8 cellular contexts compared by ENCODE assay signal in genomic region chr2:96260404-96261260, GRCh38. TPM values are rescaled to one million over a fixed set of nuclear protein-coding genes. Genes with fewer than 3 reads are reported as not detected.
DNase-seq lines count a peak whose midpoint lies in the region; ATAC-seq and TF ChIP-seq lines count a peak whose summit lies in the region.

No MANE protein-coding gene starts in this region.

- H3K36me3 Mint-ChIP-seq in activated CD8-positive, alpha-beta T cell treated with anti-CD3 and anti-CD28 coated beads for 36 hours (ENCODE audit: low read depth) = peaks cover 23% of the 10 kb centered on the region
- H3K36me3 Mint-ChIP-seq in neural crest cell (ENCODE audit: low read depth) = no peaks in the 10 kb centered on the region

- no peaks in the 10 kb centered on the region for H3K9me3 Mint-ChIP-seq in activated CD8-positive, alpha-beta T cell treated with anti-CD3 and anti-CD28 coated beads for 36 hours
- H3K9me3 Mint-ChIP-seq in neural crest cell = no peaks in the 10 kb centered on the region

- POLR2A ChIA-PET in activated CD8-positive, alpha-beta T cell treated with anti-CD3 and anti-CD28 coated beads for 36 hours (lab: Charles Lee) = interaction anchor here (0.8 to 1.5 kb wide), 6 partner anchors 8 to 117 kb away, joined by 3 to 6 read pairs (median 4); partner anchors contain the start of genes SNRNP200 and STARD7

- DNase-seq in CD1c-positive myeloid dendritic cell (ENCODE audit: extremely low spot score) (peak; percentile 89), NCI-H226 (peak; percentile 63), fibroblast of peridontal ligament (ENCODE audit: extremely low read depth) (peak; percentile 90), neural crest cell (ENCODE audit: low read depth, low spot score) (no peak)
- peak; percentile 61 for DNase-seq in activated CD8-positive, alpha-beta T cell treated with anti-CD3 and anti-CD28 coated beads for 36 hours
- no peak for DNase-seq in effector CD4-positive, alpha-beta T cell

- peak; percentile 40 for ATAC-seq in GM21576 (IDR thresholded peaks at IDR 0.05; ENCODE audit: unreplicated experiment)
- peak; percentile 66 for ATAC-seq in activated CD8-positive, alpha-beta T cell treated with anti-CD3 and anti-CD28 coated beads for 36 hours
- ATAC-seq in GM21381 (IDR thresholded peaks at IDR 0.05; ENCODE audit: unreplicated experiment) = no peak

- H3K4me3 Mint-ChIP-seq in activated CD8-positive, alpha-beta T cell treated with anti-CD3 and anti-CD28 coated beads for 36 hours = no peak overlapping the region
- peak overlapping the region; percentile 28 for H3K4me3 Mint-ChIP-seq in neural crest cell

- H3K27me3 Mint-ChIP-seq in activated CD8-positive, alpha-beta T cell treated with anti-CD3 and anti-CD28 coated beads for 36 hours = no peaks in the 10 kb centered on the region
- H3K27me3 Mint-ChIP-seq in neural crest cell (ENCODE audit: low read depth) = no peaks in the 10 kb centered on the region

- peaks cover 69% of the 10 kb centered on the region for H3K4me1 Mint-ChIP-seq in activated CD8-positive, alpha-beta T cell treated with anti-CD3 and anti-CD28 coated beads for 36 hours (ENCODE audit: low read depth)
- peaks cover 24% of the 10 kb centered on the region for H3K4me1 Mint-ChIP-seq in neural crest cell

- TF ChIP-seq CTCF in activated CD8-positive, alpha-beta T cell treated with anti-CD3 and anti-CD28 coated beads for 36 hours (IDR thresholded peaks at IDR 0.05) = no peak
- peak; percentile 51 for TF ChIP-seq CTCF in neural crest cell (conservative IDR thresholded peaks at IDR 0.05)

- peak overlapping the region; percentile 81 for H3K27ac Mint-ChIP-seq in activated CD8-positive, alpha-beta T cell treated with anti-CD3 and anti-CD28 coated beads for 36 hours
- H3K27ac Mint-ChIP-seq in neural crest cell (ENCODE audit: unreplicated experiment) = no peak overlapping the region

- intact Hi-C loops in activated CD8-positive, alpha-beta T cell treated with anti-CD3 and anti-CD28 coated beads for 36 hours (cut with micrococcal nuclease) = loop anchor here (5.0 kb wide), 1 partner anchor 123 kb away; the partner anchor contains the start of gene ASTL

- CTCF ChIA-PET in activated CD8-positive, alpha-beta T cell treated with anti-CD3 and anti-CD28 coated beads for 36 hours (lab: Charles Lee) = interaction anchor here (0.6 to 3.0 kb wide), 10 partner anchors 9 to 268 kb away, joined by 3 to 15 read pairs (median 4); partner anchors contain the start of gene ADRA2B

RNA-seq across cellular contexts. Expression of gene TMEM127, which starts 5.2 kb away (rescaled TPM):
- 10 to 100 TPM; 13.1 to 15.0 TPM for total RNA-seq in activated CD8-positive, alpha-beta T cell treated with anti-CD3 and anti-CD28 coated beads for 36 hours
- total RNA-seq in neural crest cell = 28.8 and 30.6 TPM in 2 replicates

RNA-seq across cellular contexts. Expression of gene CIAO1, which starts 5.4 kb away (rescaled TPM):
- 10 to 100 TPM; 72.1 to 72.3 TPM for total RNA-seq in activated CD8-positive, alpha-beta T cell treated with anti-CD3 and anti-CD28 coated beads for 36 hours
- total RNA-seq in neural crest cell = 89.8 and 91.1 TPM in 2 replicates

RNA-seq across cellular contexts. Expression of gene SNRNP200, which starts 44.7 kb away (rescaled TPM):
- total RNA-seq in activated CD8-positive, alpha-beta T cell treated with anti-CD3 and anti-CD28 coated beads for 36 hours = 100 to 1,000 TPM; 175 to 178 TPM
- total RNA-seq in neural crest cell = 248 and 250 TPM in 2 replicates

RNA-seq across cellular contexts. Expression of gene STARD7, which starts 52.0 kb away (rescaled TPM):
- total RNA-seq in activated CD8-positive, alpha-beta T cell treated with anti-CD3 and anti-CD28 coated beads for 36 hours = 100 to 1,000 TPM; 145 to 149 TPM
- 178 and 186 TPM in 2 replicates for total RNA-seq in neural crest cell

Comparison
In these comparisons a context has a peak if more than half of its experiments do, and no peak if none do; other contexts are left out.
1. DNase-seq: peak in CD1c-positive myeloid dendritic cell (single experiment), NCI-H226 (single experiment), activated CD8-positive, alpha-beta T cell treated with anti-CD3 and anti-CD28 coated beads for 36 hours (single experiment) and fibroblast of peridontal ligament (single experiment); none in neural crest cell (single experiment) and effector CD4-positive, alpha-beta T cell (single experiment).